ENCODE assay signal across 33 cellular contexts in genomic region chr6:122783401-122783800, GRCh38. TPM values are rescaled to one million over a fixed set of nuclear protein-coding genes. Genes with fewer than 3 reads are reported as not detected.
"Had no signal": no experiment of that assay in that cellular context is flagged by ENCODE, and none has a peak within 500 bp of the region (broad histone marks: within the 10 kb centered on the region; RNA-seq: fewer than 3 reads in every experiment).

No MANE protein-coding gene starts in this region.

- H3K36me3 Mint-ChIP-seq: mesothelial cell of epicardium, naive B cell had no signal

- H3K4me1 ChIP-seq: colonic mucosa had no signal

- H3K27ac Mint-ChIP-seq: dendritic cell treated with granulocyte-macrophage colony-stimulating factor and Interleukin-4, amounts not matched to agents 40 ng/mL and 50 ng/mL, for 4 days; effector memory CD8-positive, alpha-beta T cell; endodermal cell; mesothelial cell of epicardium; naive B cell had no signal

- H3K9me3 Mint-ChIP-seq: dendritic cell treated with granulocyte-macrophage colony-stimulating factor and Interleukin-4, amounts not matched to agents 40 ng/mL and 50 ng/mL, for 4 days; endodermal cell; mesothelial cell of epicardium had no signal

- H3K36me3 ChIP-seq: colonic mucosa, esophagus squamous epithelium, gastrocnemius medialis, heart right ventricle, left lung, lower lobe of right lung had no signal

- H3K27me3 ChIP-seq: colonic mucosa, gastrocnemius medialis had no signal

- H3K4me3 ChIP-seq: colonic mucosa, esophagus squamous epithelium, gastrocnemius medialis, heart right ventricle, left lung, lower lobe of right lung, mucosa of descending colon had no signal

- H3K4me1 Mint-ChIP-seq: naive B cell had no signal

- FAIRE-seq: islet of Langerhans, keratinocyte had no signal

- DNase-seq: colonic mucosa; cortex of kidney; effector CD8-positive, alpha-beta T cell; effector memory CD8-positive, alpha-beta T cell; endodermal cell; erythroblast; esophagus squamous epithelium; foreskin fibroblast; foreskin melanocyte; gastrocnemius medialis; glutamatergic neuron; head of caudate nucleus; heart right ventricle; hippocampal formation; left cardiac atrium; left lung; left ventricle myocardium superior; lower lobe of right lung; mesenchymal stem cell; mucosa of descending colon; naive B cell had no signal

- H3K9me3 ChIP-seq: colonic mucosa, esophagus squamous epithelium, gastrocnemius medialis, heart right ventricle, left lung, lower lobe of right lung, mucosa of descending colon had no signal

- H3K27ac ChIP-seq: colonic mucosa, epithelial cell of prostate, esophagus squamous epithelium, gastrocnemius medialis, heart right ventricle, left lung, lower lobe of right lung had no signal

- H3K4me3 Mint-ChIP-seq: dendritic cell treated with granulocyte-macrophage colony-stimulating factor and Interleukin-4, amounts not matched to agents 40 ng/mL and 50 ng/mL, for 4 days; effector memory CD8-positive, alpha-beta T cell; endodermal cell; mesothelial cell of epicardium; naive B cell had no signal

- ATAC-seq: effector memory CD8-positive, alpha-beta T cell; esophagus mucosa; gastrocnemius medialis; heart right ventricle; left cardiac atrium; left lung; left ventricle myocardium superior; lower lobe of right lung; mucosa of descending colon had no signal

RNA-seq across cellular contexts. Expression of gene FABP7, which starts 3.9 kb away (rescaled TPM):
- total RNA-seq: colonic mucosa, dermis microvascular lymphatic vessel endothelial cell, esophagus mucosa, esophagus squamous epithelium, glomerular endothelial cell, heart right ventricle, kidney epithelial cell, left lung, left ventricle myocardium superior, lower lobe of right lung, lung microvascular endothelial cell, mesenteric fat pad, mucosa of descending colon, myocyte had no signal
- polyA plus RNA-seq: keratinocyte had no signal
